2 cellular contexts compared by ENCODE assay signal in genomic region chr4:80790152-80790551, GRCh38.
TF ChIP-seq lines count a peak whose summit lies in the region.

No MANE protein-coding gene starts in this region.

TF ChIP-seq in GM12878, 131 proteins besides CTCF, POLR2A, EP300 and RAD21 (continued from another document):
- TF ChIP-seq ZZZ3 (IDR thresholded peaks at IDR 0.05; ENCODE audit: control insufficient read depth, insufficient read length, low read depth) (no peak), YY1 (IDR thresholded peaks at IDR 0.05; ENCODE audit: low read depth, low read length) (no peak), RUNX3 (IDR thresholded peaks at IDR 0.05; ENCODE audit: low read length) (0 out of 2 replicates have a peak, but pooled peaks have one; percentile 18), CBX3 (IDR thresholded peaks at IDR 0.05; ENCODE audit: borderline replicate concordance, low read depth) (no peak)

TF ChIP-seq in HepG2, 621 proteins besides CTCF, POLR2A, EP300 and RAD21 (continued from another document):
- TF ChIP-seq, protein P1, sequence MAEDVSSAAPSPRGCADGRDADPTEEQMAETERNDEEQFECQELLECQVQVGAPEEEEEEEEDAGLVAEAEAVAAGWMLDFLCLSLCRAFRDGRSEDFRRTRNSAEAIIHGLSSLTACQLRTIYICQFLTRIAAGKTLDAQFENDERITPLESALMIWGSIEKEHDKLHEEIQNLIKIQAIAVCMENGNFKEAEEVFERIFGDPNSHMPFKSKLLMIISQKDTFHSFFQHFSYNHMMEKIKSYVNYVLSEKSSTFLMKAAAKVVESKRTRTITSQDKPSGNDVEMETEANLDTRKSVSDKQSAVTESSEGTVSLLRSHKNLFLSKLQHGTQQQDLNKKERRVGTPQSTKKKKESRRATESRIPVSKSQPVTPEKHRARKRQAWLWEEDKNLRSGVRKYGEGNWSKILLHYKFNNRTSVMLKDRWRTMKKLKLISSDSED (CRISPR knock-in tag; IDR thresholded peaks at IDR 0.05) = no peak
- TF ChIP-seq ZKSCAN8 (CRISPR knock-in tag; IDR thresholded peaks at IDR 0.05; ENCODE audit: borderline replicate concordance) = no peak
- TF ChIP-seq GABPA (IDR thresholded peaks at IDR 0.05; ENCODE audit: low read depth, low read length) = no peak
- no peak for TF ChIP-seq GABPA (CRISPR knock-in tag; IDR thresholded peaks at IDR 0.05; ENCODE audit: low read depth)
